In genomic region chr12:132581348-132582057, GRCh38 we compare ENCODE assay signal across 19 cellular contexts. TPM values are rescaled to one million over a fixed set of nuclear protein-coding genes. Genes with fewer than 3 reads are reported as not detected.
DNase-seq lines count a peak whose midpoint lies in the region; ATAC-seq and TF ChIP-seq lines count a peak whose summit lies in the region.
"Had no signal": no experiment of that assay in that cellular context is flagged by ENCODE, and none has a peak within 500 bp of the region (broad histone marks: within the 10 kb centered on the region; RNA-seq: fewer than 3 reads in every experiment).

No MANE protein-coding gene starts in this region.

- H4K8ac ChIP-seq in mesenchymal stem cell (ENCODE audit: low read length), result peak overlapping the region; percentile 20

- no peak overlapping the region for H3K4me2 ChIP-seq in mesenchymal stem cell (ENCODE audit: low read length, poor library complexity, severe bottlenecking)
- H3K4me2 ChIP-seq: KMS-11 had no signal

- peaks cover 5% of the 10 kb centered on the region for H3K36me3 ChIP-seq in H7 (replicated peaks; ENCODE audit: control insufficient read depth, insufficient read depth, low read length)
- peaks cover 17% of the 10 kb centered on the region for H3K36me3 ChIP-seq in HUES48 (ENCODE audit: control insufficient read depth, insufficient read depth, low read length)
- peaks cover 0 to 75% of the 10 kb centered on the region in 2 donors for H3K36me3 ChIP-seq in gastroesophageal sphincter
- peaks cover 14 to 68% of the 10 kb centered on the region in 2 experiments for H3K36me3 ChIP-seq in mesenchymal stem cell (ENCODE audit: control insufficient read depth in 1 of 2, insufficient read depth in 2 of 2, low read depth in 1 of 2, low read length in 2 of 2)
- H3K36me3 ChIP-seq: SJSA1 had no signal

- H3K18ac ChIP-seq in mesenchymal stem cell (ENCODE audit: low read depth in 1 of 2, low read length in 2 of 2), result no peak overlapping the region

- H2BK120ac ChIP-seq in mesenchymal stem cell (ENCODE audit: low read depth, low read length), result no peak overlapping the region

- DNase-seq in H7 (no peak), mesenchymal stem cell (no peak), immature natural killer cell (no peak), NCI-H2196 (lab: John Stamatoyannopoulos, UW; ENCODE audit: unreplicated experiment) (no peak)
- no peak for DNase-seq in effector CD8-positive, alpha-beta T cell (lab: John Stamatoyannopoulos, UW)
- DNase-seq: CD4-positive, CD25-positive, alpha-beta regulatory T cell; DND-41; NCI-H1105; NCI-H2081; NCI-H2171; NCI-H524 treated with DMSO at 0.1 percent for 48 hours; OCI-M1 had no signal

- TF ChIP-seq POLR2A in gastroesophageal sphincter (IDR thresholded peaks at IDR 0.05), result no peak

- no peaks in the 10 kb centered on the region for H3K4me1 Mint-ChIP-seq in immature natural killer cell
- H3K4me1 Mint-ChIP-seq: CD4-positive, CD25-positive, alpha-beta regulatory T cell had no signal

- H3K79me1 ChIP-seq in mesenchymal stem cell (replicated peaks; ENCODE audit: low read length, poor library complexity, severe bottlenecking), result no peaks in the 10 kb centered on the region

- no peak overlapping the region for H2AFZ ChIP-seq in mesenchymal stem cell (ENCODE audit: low read depth, low read length)

- H3K14ac ChIP-seq in mesenchymal stem cell (ENCODE audit: low read length in 2 of 2), result no peak overlapping the region

- no peaks in the 10 kb centered on the region for H3K9me3 ChIP-seq in HUES48 (ENCODE audit: control insufficient read depth, insufficient read depth, low read length)
- H3K9me3 ChIP-seq in gastroesophageal sphincter, result no peaks in the 10 kb centered on the region
- no peaks in the 10 kb centered on the region for H3K9me3 ChIP-seq in mesenchymal stem cell (ENCODE audit: control insufficient read depth, low read length)
- H3K9me3 ChIP-seq: HAP-1, SJSA1 had no signal

- no peak overlapping the region for H2AK5ac ChIP-seq in mesenchymal stem cell (ENCODE audit: low read length, severe bottlenecking)

- no peak overlapping the region for H4K91ac ChIP-seq in mesenchymal stem cell (ENCODE audit: low read length)

- TF ChIP-seq EP300 in gastroesophageal sphincter (IDR thresholded peaks at IDR 0.05), result no peak

- no peak for ATAC-seq in gastroesophageal sphincter

- H3K9ac ChIP-seq in HUES48 (ENCODE audit: low read depth, low read length), result no peak overlapping the region
- no peak overlapping the region for H3K9ac ChIP-seq in mesenchymal stem cell (ENCODE audit: low read length)
- H3K9ac ChIP-seq: KMS-11 had no signal

- no peak overlapping the region for H3K4ac ChIP-seq in mesenchymal stem cell (ENCODE audit: low read depth in 1 of 2, low read length in 2 of 2)

- peaks cover 0 to 8% (median 0%) of the 10 kb centered on the region in 3 donors for H3K36me3 Mint-ChIP-seq in immature natural killer cell

- H3K27me3 ChIP-seq in H7 (ENCODE audit: control insufficient read depth, insufficient read depth, low read length) (peaks cover 43% of the 10 kb centered on the region), HUES48 (ENCODE audit: control insufficient read depth, insufficient read depth, low read length) (peaks cover 37% of the 10 kb centered on the region), gastroesophageal sphincter (no peaks in the 10 kb centered on the region), mesenchymal stem cell (ENCODE audit: control insufficient read depth in 1 of 2, insufficient read depth in 1 of 2, low read length in 2 of 2) (peaks cover 5 to 30% of the 10 kb centered on the region in 2 experiments)
- H3K27me3 ChIP-seq: SJSA1 had no signal

- H3K27ac Mint-ChIP-seq in immature natural killer cell, result no peak overlapping the region
- H3K27ac Mint-ChIP-seq: CD4-positive, CD25-positive, alpha-beta regulatory T cell had no signal

- no peak overlapping the region for H3K4me3 Mint-ChIP-seq in immature natural killer cell
- H3K4me3 Mint-ChIP-seq: CD4-positive, CD25-positive, alpha-beta regulatory T cell had no signal

- H3K4me1 ChIP-seq in HUES48 (ENCODE audit: control insufficient read depth, insufficient read depth, low read length), result peaks cover 6% of the 10 kb centered on the region; the same call in 1 of the 2 replicates
- peaks cover 0 to 35% (median 0%) of the 10 kb centered on the region in 3 donors for H3K4me1 ChIP-seq in gastroesophageal sphincter
- H3K4me1 ChIP-seq in mesenchymal stem cell (ENCODE audit: control insufficient read depth, insufficient read depth, low read depth, low read length), result peaks cover 14% of the 10 kb centered on the region
- H3K4me1 ChIP-seq: HAP-1, SJSA1 had no signal

- peaks cover 0 to 2% (median 0%) of the 10 kb centered on the region in 3 donors for H3K27me3 Mint-ChIP-seq in immature natural killer cell (ENCODE audit: low read depth in 3 of 3)
- H3K27me3 Mint-ChIP-seq: CD4-positive, CD25-positive, alpha-beta regulatory T cell had no signal

- H2BK15ac ChIP-seq in mesenchymal stem cell (ENCODE audit: low read depth, poor library complexity, severe bottlenecking), result no peak overlapping the region

- no peak for TF ChIP-seq CTCF in gastroesophageal sphincter (IDR thresholded peaks at IDR 0.05)

- H2BK5ac ChIP-seq in mesenchymal stem cell (ENCODE audit: low read depth, low read length, poor library complexity, severe bottlenecking), result no peak overlapping the region

- H3K23ac ChIP-seq in mesenchymal stem cell (ENCODE audit: low read length in 2 of 2), result no peak overlapping the region

- H3K27ac ChIP-seq in HUES48 (ENCODE audit: low read depth, low read length), result no peak overlapping the region
- peak overlapping the region in 3 of 4 donors; percentile 63 to 77 (median 74) for H3K27ac ChIP-seq in gastroesophageal sphincter
- H3K27ac ChIP-seq in mesenchymal stem cell (ENCODE audit: low read length, poor library complexity, severe bottlenecking), result no peak overlapping the region
- H3K27ac ChIP-seq: KMS-11, SJSA1 had no signal

- 100% methylated on average over 1 of the region's 17 CpGs; no CpG with 5 or more reads in 1 of the 2 donors for WGBS in gastroesophageal sphincter (ENCODE audit: low coverage in 1 of 2), 2 donors
- WGBS in mesenchymal stem cell, result 77% methylated on average over 17 of the region's 17 CpGs

- no peak overlapping the region for H2BK12ac ChIP-seq in mesenchymal stem cell (ENCODE audit: low read length in 2 of 2)

- H3K4me3 ChIP-seq in H7 (ENCODE audit: insufficient read depth, low read depth, low read length) (peak overlapping the region; percentile 36; the same call in 1 of the 2 replicates), HUES48 (ENCODE audit: low read depth, low read length) (peak overlapping the region; percentile 49; the same call in 1 of the 2 replicates), gastroesophageal sphincter (peak overlapping the region in 1 of 2 donors; percentile 48), mesenchymal stem cell (ENCODE audit: insufficient read depth in 1 of 2, low read depth in 1 of 2, low read length in 2 of 2) (no peak overlapping the region)
- H3K4me3 ChIP-seq: HAP-1, SJSA1 had no signal

- no peaks in the 10 kb centered on the region for H3K9me3 Mint-ChIP-seq in immature natural killer cell
- H3K9me3 Mint-ChIP-seq: CD4-positive, CD25-positive, alpha-beta regulatory T cell had no signal

RNA-seq across cellular contexts. Expression of gene LRCOL1, which starts 28.9 kb away (rescaled TPM):
- total RNA-seq in H7 (2014; rRNA removed; shearing (Covaris generic)), result not detected in 2 replicates
- total RNA-seq in gastroesophageal sphincter, result not detected
- polyA plus RNA-seq in mesenchymal stem cell (2013, experiment 1 of 2), result not detected
- not detected for polyA plus RNA-seq in mesenchymal stem cell (2013, experiment 2 of 2)
- polyA plus RNA-seq in immature natural killer cell, result not detected
- total RNA-seq: CD4-positive, CD25-positive, alpha-beta regulatory T cell; G401; SJSA1 had no signal
- polyA plus RNA-seq: CD4-positive, CD25-positive, alpha-beta regulatory T cell had no signal

RNA-seq across cellular contexts. Expression of gene P2RX2, which starts 37.1 kb away (rescaled TPM):
- total RNA-seq in H7 (2014; rRNA removed; shearing (Covaris generic)), result 0.15 and 0.28 TPM in 2 replicates
- 1 to 10 TPM in 3 of 4 donors, under 1 TPM in 1; 0.47 to 3.9 (median 3.3) TPM for total RNA-seq in gastroesophageal sphincter
- not detected for polyA plus RNA-seq in mesenchymal stem cell (2013, experiment 1 of 2)
- polyA plus RNA-seq in mesenchymal stem cell (2013, experiment 2 of 2), result not detected
- polyA plus RNA-seq in immature natural killer cell, result not detected
- total RNA-seq: CD4-positive, CD25-positive, alpha-beta regulatory T cell; SJSA1 had no signal
- polyA plus RNA-seq: BJ; CD4-positive, CD25-positive, alpha-beta regulatory T cell had no signal

Comparison
In these comparisons a context has a peak if more than half of its experiments do, and no peak if none do; other contexts are left out.
1. H3K4me3 ChIP-seq: peak in H7 (single experiment) and HUES48 (single experiment); none in mesenchymal stem cell (0 of 2).
2. H3K27ac ChIP-seq: peak in gastroesophageal sphincter (3 of 4); none in HUES48 (single experiment) and mesenchymal stem cell (single experiment).